In the genomic region with DNA sequence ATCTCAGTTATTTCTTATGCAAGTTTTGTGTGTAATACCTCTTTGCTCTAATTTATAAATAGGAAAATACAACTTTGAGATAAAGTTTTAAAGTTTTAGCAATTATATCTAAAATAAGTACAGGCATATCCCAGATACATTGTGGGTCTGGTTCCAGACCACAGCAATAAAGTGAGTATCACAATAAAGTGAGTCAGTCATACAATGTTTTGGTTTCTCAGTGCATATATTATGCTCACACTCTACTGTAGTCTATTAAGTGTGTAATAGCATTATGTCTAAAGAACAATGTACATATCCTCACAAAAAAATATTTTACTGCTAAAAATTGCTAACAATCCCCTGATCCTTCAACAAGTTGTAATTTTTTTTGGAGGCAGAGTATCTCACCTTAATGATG, we compare ENCODE assay signal across 26 cellular contexts.
"Had no signal": no experiment of that assay in that cellular context is flagged by ENCODE, and none has a peak within 500 bp of the region (broad histone marks: within the 10 kb centered on the region; RNA-seq: fewer than 3 reads in every experiment).

No MANE protein-coding gene starts in this region.

- H3K27ac ChIP-seq: coronary artery, esophagus squamous epithelium, gastroesophageal sphincter, heart left ventricle, hepatocyte, prostate gland, sigmoid colon, skin epidermis, spleen, suprapubic skin, transverse colon, upper lobe of right lung, uterus had no signal

- H3K4me1 ChIP-seq: esophagus squamous epithelium, gastroesophageal sphincter, heart left ventricle, prostate gland, sigmoid colon, spleen, transverse colon, upper lobe of right lung, uterus had no signal

- H3K27me3 ChIP-seq: esophagus squamous epithelium, gastroesophageal sphincter, heart left ventricle, hepatocyte, sigmoid colon, spleen, suprapubic skin, transverse colon, upper lobe of right lung, uterus had no signal

- H3K36me3 ChIP-seq: prostate gland, sigmoid colon, transverse colon, upper lobe of right lung, uterus had no signal

- DNase-seq: dermis blood vessel endothelial cell; effector memory CD4-positive, alpha-beta T cell; esophagus squamous epithelium; foreskin fibroblast; heart left ventricle; kidney; mesendoderm; naive thymus-derived CD8-positive, alpha-beta T cell; nephron progenitor cell; nucleus accumbens; right cardiac atrium; sigmoid colon; spleen; stimulated activated CD4-positive, alpha-beta T cell treated with anti-CD3 and anti-CD28 coated beads, Interleukin-4, amount 100 ng/mL, for 4 hours; transverse colon; upper lobe of right lung; uterus had no signal

- H2AFZ ChIP-seq: hepatocyte had no signal

- H3K9me3 ChIP-seq: esophagus squamous epithelium, gastroesophageal sphincter, heart left ventricle, prostate gland, sigmoid colon, spleen, suprapubic skin, transverse colon, upper lobe of right lung, uterus had no signal

- H3K4me2 ChIP-seq: hepatocyte had no signal

- ATAC-seq: gastroesophageal sphincter; heart left ventricle; left lobe of liver; naive thymus-derived CD8-positive, alpha-beta T cell; right cardiac atrium; stimulated activated memory B cell treated with anti-CD40 and anti-IgM and Interleukin-4, amounts not matched to agents 10 μg/mL and 1 μg/mL and 100 μg/mL, for 72 hours; upper lobe of right lung had no signal

- H3K4me3 ChIP-seq: coronary artery, esophagus squamous epithelium, gastroesophageal sphincter, heart left ventricle, hepatocyte, lung, prostate gland, sigmoid colon, skin epidermis, spleen, suprapubic skin, transverse colon, upper lobe of right lung, uterus had no signal
